In the genomic region with DNA sequence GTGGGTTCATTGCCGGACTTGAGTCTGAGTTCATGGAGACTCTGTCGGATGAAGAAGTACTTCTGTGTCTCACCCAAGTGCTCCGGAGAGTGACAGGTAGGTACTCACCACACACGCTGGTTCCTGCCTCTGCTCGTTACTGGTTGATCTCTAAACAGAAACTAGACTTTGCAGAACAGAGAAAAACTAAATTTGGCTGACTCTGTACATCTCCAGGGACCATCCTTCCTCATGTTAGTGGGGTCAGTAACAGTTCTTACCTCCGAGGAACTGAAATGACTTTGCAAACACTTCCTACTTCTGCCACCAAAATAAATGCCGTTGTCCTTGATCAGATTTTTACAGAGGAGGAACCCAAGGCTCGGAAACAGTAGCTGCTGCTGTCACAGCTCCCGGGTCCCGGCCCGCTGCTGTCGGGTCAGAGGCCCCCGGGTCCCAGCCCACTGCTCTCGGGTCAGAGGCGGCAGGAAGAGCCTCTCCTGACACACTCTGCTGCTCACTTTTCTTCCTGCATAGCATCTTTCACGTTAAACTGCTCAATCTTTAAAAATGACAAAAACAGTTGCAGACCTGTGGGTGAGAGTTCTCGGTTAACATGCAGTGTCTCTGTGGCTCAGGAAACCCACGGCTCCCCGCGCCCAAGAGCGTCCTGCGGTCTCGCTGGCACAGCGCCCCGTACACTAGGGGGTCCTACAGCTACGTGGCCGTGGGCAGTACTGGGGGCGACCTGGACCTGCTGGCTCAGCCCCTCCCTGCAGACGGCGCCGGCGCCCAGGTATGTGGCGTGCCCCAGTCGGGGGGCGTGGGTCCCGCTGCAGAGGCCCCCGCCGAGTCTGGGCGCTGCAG, we compare ENCODE assay signal across 9 cellular contexts. TPM values are rescaled to one million over a fixed set of nuclear protein-coding genes. Genes with fewer than 3 reads are reported as not detected.
DNase-seq lines count a peak whose midpoint lies in the region; ATAC-seq lines count a peak whose summit lies in the region.
"Had no signal": no experiment of that assay in that cellular context is flagged by ENCODE, and none has a peak within 500 bp of the region (broad histone marks: within the 10 kb centered on the region; RNA-seq: fewer than 3 reads in every experiment).

No MANE protein-coding gene starts in this region.

- no peaks in the 10 kb centered on the region for H3K27me3 Mint-ChIP-seq in activated naive CD8-positive, alpha-beta T cell
- no peaks in the 10 kb centered on the region for H3K27me3 Mint-ChIP-seq in stimulated activated naive B cell treated with anti-CD40 and anti-IgM and Interleukin-4, amounts not matched to agents 10 μg/mL and 1 μg/mL and 100 μg/mL, for 72 hours

- ATAC-seq in GM18858 (IDR thresholded peaks at IDR 0.05; ENCODE audit: unreplicated experiment) (peak; percentile 83), HG02571 (IDR thresholded peaks at IDR 0.05; ENCODE audit: unreplicated experiment) (peak; percentile 80)
- ATAC-seq in stimulated activated naive B cell treated with anti-CD40 and anti-IgM and Interleukin-4, amounts not matched to agents 10 μg/mL and 1 μg/mL and 100 μg/mL, for 72 hours (replicated peaks): peak; percentile 88 to 89

- no peaks in the 10 kb centered on the region for H3K36me3 Mint-ChIP-seq in activated naive CD8-positive, alpha-beta T cell
- peaks cover 19 to 35% of the 10 kb centered on the region in 2 donors for H3K36me3 Mint-ChIP-seq in stimulated activated naive B cell treated with anti-CD40 and anti-IgM and Interleukin-4, amounts not matched to agents 10 μg/mL and 1 μg/mL and 100 μg/mL, for 72 hours

- H3K9me3 Mint-ChIP-seq in activated naive CD8-positive, alpha-beta T cell (ENCODE audit: low read depth): no peaks in the 10 kb centered on the region
- H3K9me3 Mint-ChIP-seq in stimulated activated naive B cell treated with anti-CD40 and anti-IgM and Interleukin-4, amounts not matched to agents 10 μg/mL and 1 μg/mL and 100 μg/mL, for 72 hours: no peaks in the 10 kb centered on the region

- DNase-seq in NAMALWA (ENCODE audit: low spot score): peak; percentile 93
- peak; percentile 82 for DNase-seq in stimulated activated naive B cell treated with anti-CD40 and anti-IgM and Interleukin-4, amounts not matched to agents 10 μg/mL and 1 μg/mL and 100 μg/mL, for 72 hours
- no peak for DNase-seq in cerebellum (ENCODE audit: low spot score)
- DNase-seq in NCI-H1092 treated with DMSO at 0.1 percent for 48 hours (lab: John Stamatoyannopoulos, UW): no peak
- DNase-seq in NCI-H82 treated with DMSO at 0.1 percent for 48 hours (lab: John Stamatoyannopoulos, UW; ENCODE audit: unreplicated experiment): no peak

- peaks cover 37% of the 10 kb centered on the region for H3K4me1 Mint-ChIP-seq in activated naive CD8-positive, alpha-beta T cell (ENCODE audit: low read depth)
- peaks cover 36 to 67% of the 10 kb centered on the region in 2 donors for H3K4me1 Mint-ChIP-seq in stimulated activated naive B cell treated with anti-CD40 and anti-IgM and Interleukin-4, amounts not matched to agents 10 μg/mL and 1 μg/mL and 100 μg/mL, for 72 hours

- H3K4me3 Mint-ChIP-seq in activated naive CD8-positive, alpha-beta T cell: peak overlapping the region; percentile 81
- H3K4me3 Mint-ChIP-seq in stimulated activated naive B cell treated with anti-CD40 and anti-IgM and Interleukin-4, amounts not matched to agents 10 μg/mL and 1 μg/mL and 100 μg/mL, for 72 hours: peak overlapping the region; percentile 86

- H3K27ac Mint-ChIP-seq in activated naive CD8-positive, alpha-beta T cell: peak overlapping the region; percentile 87
- H3K27ac Mint-ChIP-seq in stimulated activated naive B cell treated with anti-CD40 and anti-IgM and Interleukin-4, amounts not matched to agents 10 μg/mL and 1 μg/mL and 100 μg/mL, for 72 hours: peak overlapping the region; percentile 93

RNA-seq across cellular contexts. Expression of gene MTG1, which starts 4.8 kb away (rescaled TPM):
- total RNA-seq in cerebellum: 22.3 TPM

RNA-seq across cellular contexts. Expression of gene PAOX, which starts 10.1 kb away (rescaled TPM):
- 7.1 TPM for total RNA-seq in cerebellum

RNA-seq across cellular contexts. Expression of gene ECHS1, which starts 16.0 kb away (rescaled TPM):
- total RNA-seq in cerebellum: 23.7 TPM

RNA-seq across cellular contexts. Expression of gene FUOM, which starts 31.4 kb away (rescaled TPM):
- total RNA-seq in cerebellum: 2.6 TPM

RNA-seq across cellular contexts. Expression of gene SPRN, which starts 35.2 kb away (rescaled TPM):
- 5.5 TPM for total RNA-seq in cerebellum
- total RNA-seq: RPMI7951 had no signal

Comparison
In these comparisons a context has a peak if more than half of its experiments do, and no peak if none do; other contexts are left out.
1. DNase-seq: peak in NAMALWA (single experiment) and stimulated activated naive B cell treated with anti-CD40 and anti-IgM and Interleukin-4, amounts not matched to agents 10 μg/mL and 1 μg/mL and 100 μg/mL, for 72 hours (single experiment); none in cerebellum (single experiment), NCI-H1092 treated with DMSO at 0.1 percent for 48 hours (single experiment) and NCI-H82 treated with DMSO at 0.1 percent for 48 hours (single experiment).
2. Peak in every context shown above with its lines, with median percentiles within 50 percentile points of each other: ATAC-seq.